ENCODE assay signal across 10 cellular contexts in the genomic region with DNA sequence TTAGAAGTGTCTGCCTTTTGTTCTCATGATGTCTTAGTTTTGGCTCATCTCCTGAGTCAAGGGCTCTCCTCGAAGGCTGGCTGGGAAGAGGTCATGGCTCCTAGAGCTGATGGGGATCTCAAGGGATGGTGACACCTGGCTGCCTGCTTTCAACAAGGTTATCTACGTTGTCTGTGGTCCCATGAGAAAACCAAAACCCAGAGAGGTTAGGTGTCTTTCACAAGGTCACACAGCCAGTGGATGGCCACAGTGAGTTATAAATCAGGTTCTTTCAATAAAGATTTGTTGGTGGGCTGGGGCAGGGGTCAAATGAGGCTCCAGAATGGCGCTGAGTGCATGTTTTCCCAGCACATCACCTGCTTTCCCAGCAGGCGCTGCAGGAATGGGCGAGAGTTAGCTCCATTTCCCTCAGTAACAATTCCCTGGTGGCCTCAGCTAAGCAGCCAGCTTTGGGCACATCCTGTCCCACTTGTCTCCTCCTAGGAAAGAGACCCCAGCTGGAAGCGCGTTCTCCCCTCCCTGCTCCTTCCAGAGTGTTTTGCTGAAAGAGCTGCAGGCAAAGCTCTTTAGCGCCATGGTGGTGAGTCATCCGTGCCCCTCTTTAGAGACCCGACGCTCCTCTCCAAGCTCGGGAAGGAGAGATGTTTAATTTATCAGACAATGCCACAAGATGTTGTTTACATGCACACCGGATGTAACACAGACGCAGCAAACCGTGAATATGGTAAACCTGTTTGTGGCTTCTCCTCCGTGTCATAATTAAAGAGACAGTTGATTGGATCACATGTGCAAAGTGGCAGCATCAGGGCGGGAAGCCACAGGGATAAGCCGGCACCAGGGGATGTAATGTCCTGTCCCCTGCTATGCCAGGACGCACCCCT.
A peak's percentile ranks its signal among the peaks of the same experiment; 100 is the strongest.
DNase-seq lines count a peak whose midpoint lies in the region; ATAC-seq, FAIRE-seq and TF ChIP-seq lines count a peak whose summit lies in the region.
"Had no signal": no experiment of that assay in that cellular context is flagged by ENCODE, and none has a peak within 500 bp of the region (broad histone marks: within the 10 kb centered on the region; RNA-seq: fewer than 3 reads in every experiment).

No MANE protein-coding gene starts in this region.

- TF ChIP-seq RAD21 in SK-N-SH (IDR thresholded peaks at IDR 0.05; ENCODE audit: low read length) = peak; percentile 17; the same call in 1 of the 2 replicates

- peak overlapping the region in 1 of 2 experiments; percentile 62; a peak in 1 of 4 replicates for H3K27ac ChIP-seq in SK-N-SH (ENCODE audit: low read depth in 2 of 2, low read length in 1 of 2)
- H3K27ac ChIP-seq in small intestine (ENCODE audit: low read depth in 1 of 2, low read length in 1 of 2) = peak overlapping the region in 1 of 2 donors; percentile 9

- H3K9me3 ChIP-seq in SK-N-SH (no peaks in the 10 kb centered on the region), small intestine (ENCODE audit: control insufficient read depth, low read depth) (no peaks in the 10 kb centered on the region)
- H3K9me3 ChIP-seq: spleen had no signal

- H3K27me3 ChIP-seq in SK-N-SH (ENCODE audit: insufficient read depth) (no peaks in the 10 kb centered on the region), small intestine (ENCODE audit: control insufficient read depth in 2 of 2, insufficient read depth in 2 of 2, low read length in 2 of 2) (peaks cover 0 to 2% of the 10 kb centered on the region in 2 donors)

- H3F3A ChIP-seq in SK-N-SH (replicated peaks; ENCODE audit: insufficient read depth) = no peaks in the 10 kb centered on the region

- POLR2A ChIA-PET in SK-N-SH (lab: Yijun Ruan, JAX) = no interaction called here

- H3K4me2 ChIP-seq in SK-N-SH = no peak overlapping the region

- no peak for FAIRE-seq in small intestine (lab: Jason Lieb, UNC)
- no peak for FAIRE-seq in HTR-8/SVneo (lab: Jason Lieb, UNC)

- CTCF ChIA-PET in SK-N-SH (lab: Yijun Ruan, JAX) = interaction anchor here (0.9 to 1.0 kb wide), 2 partner anchors 56 to 66 kb away, joined by 3 to 5 read pairs; no protein-coding TSS in a partner anchor

- H3K79me2 ChIP-seq in SK-N-SH (ENCODE audit: insufficient read depth) = no peaks in the 10 kb centered on the region

- 12% methylated on average over 19 of the region's 19 CpGs for WGBS in SK-N-SH (ENCODE audit: low lambda C conversion rate)
- 35 to 43% (median 35%) methylated on average over 19 of the region's 19 CpGs for WGBS in small intestine, 3 donors

- H3K36me3 ChIP-seq in SK-N-SH (replicated peaks in 1 of 2; ENCODE audit: control insufficient read depth in 1 of 2, insufficient read depth in 2 of 2, low read length in 1 of 2) = no peaks in the 10 kb centered on the region
- H3K36me3 ChIP-seq in small intestine (ENCODE audit: control insufficient read depth in 2 of 2, insufficient read depth in 2 of 2, low read length in 2 of 2) = no peaks in the 10 kb centered on the region
- H3K36me3 ChIP-seq: spleen had no signal

- no peak overlapping the region for H3K9ac ChIP-seq in SK-N-SH

- no peak overlapping the region for H3K4me3 ChIP-seq in SK-N-SH (ENCODE audit: low read depth in 2 of 2, low read length in 1 of 2)
- H3K4me3 ChIP-seq in small intestine (ENCODE audit: low read depth in 1 of 2, low read length in 2 of 2) = no peak overlapping the region

- no peaks in the 10 kb centered on the region for H4K20me1 ChIP-seq in SK-N-SH (ENCODE audit: insufficient read depth)

- DNase-seq in SK-N-SH (peak; percentile 56), NCI-H2171 treated with DMSO at 0.1 percent for 48 hours (lab: John Stamatoyannopoulos, UW) (peak; percentile 95), astrocyte of the hippocampus (ENCODE audit: low read depth, low spot score) (peak; percentile 4), small intestine (peak; percentile 50), GOT3 (lab: John Stamatoyannopoulos, UW) (no peak), HTR-8/SVneo (ENCODE audit: insufficient read length, low spot score) (no peak)
- DNase-seq: activated naive CD8-positive, alpha-beta T cell treated with anti-CD3 and anti-CD28 coated beads, Interleukin-2, amount 10 ng/mL, durations not matched to agents 7 days and 5 days; spleen had no signal

- H3K4me1 ChIP-seq in SK-N-SH (ENCODE audit: control insufficient read depth in 1 of 2, insufficient read depth in 2 of 2, low read depth in 1 of 2, low read length in 1 of 2) (peaks cover 0 to 33% of the 10 kb centered on the region in 2 experiments; a peak in 2 of 4 replicates), small intestine (ENCODE audit: control insufficient read depth in 2 of 2, insufficient read depth in 1 of 2, low read depth in 1 of 2, low read length in 1 of 2) (no peaks in the 10 kb centered on the region)

- H3K9me2 ChIP-seq in SK-N-SH = no peaks in the 10 kb centered on the region

- ATAC-seq in SK-N-SH treated with all-trans-retinoic acid at 6 μM for 48 hours (no peak), HG02885 (IDR thresholded peaks at IDR 0.05; ENCODE audit: poor library complexity, unreplicated experiment) (no peak)

- TF ChIP-seq EP300 in SK-N-SH (IDR thresholded peaks at IDR 0.05; ENCODE audit: borderline replicate concordance in 1 of 2, low read depth in 1 of 2, low read length in 1 of 2) = no peak

- no peak for TF ChIP-seq CTCF in SK-N-SH (IDR thresholded peaks at IDR 0.05)

- H2AFZ ChIP-seq in SK-N-SH (ENCODE audit: low read depth) = no peak overlapping the region

TF ChIP-seq in SK-N-SH, 30 proteins besides CTCF, POLR2A, EP300 and RAD21 (continues in another document):
- TF ChIP-seq, protein P1, sequence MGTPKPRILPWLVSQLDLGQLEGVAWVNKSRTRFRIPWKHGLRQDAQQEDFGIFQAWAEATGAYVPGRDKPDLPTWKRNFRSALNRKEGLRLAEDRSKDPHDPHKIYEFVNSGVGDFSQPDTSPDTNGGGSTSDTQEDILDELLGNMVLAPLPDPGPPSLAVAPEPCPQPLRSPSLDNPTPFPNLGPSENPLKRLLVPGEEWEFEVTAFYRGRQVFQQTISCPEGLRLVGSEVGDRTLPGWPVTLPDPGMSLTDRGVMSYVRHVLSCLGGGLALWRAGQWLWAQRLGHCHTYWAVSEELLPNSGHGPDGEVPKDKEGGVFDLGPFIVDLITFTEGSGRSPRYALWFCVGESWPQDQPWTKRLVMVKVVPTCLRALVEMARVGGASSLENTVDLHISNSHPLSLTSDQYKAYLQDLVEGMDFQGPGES (IDR thresholded peaks at IDR 0.05; ENCODE audit: low read depth, low read length) = no peak
- TF ChIP-seq TAF1 (IDR thresholded peaks at IDR 0.05; ENCODE audit: borderline replicate concordance, low read depth, low read length) (no peak), ELF1 (IDR thresholded peaks at IDR 0.05) (no peak), JUND (IDR thresholded peaks at IDR 0.05) (no peak), GATA2 (CRISPR knock-in tag; IDR thresholded peaks at IDR 0.05) (no peak), RXRA (IDR thresholded peaks at IDR 0.05; ENCODE audit: borderline replicate concordance, low read depth) (no peak), GABPA (IDR thresholded peaks at IDR 0.05; ENCODE audit: low read depth) (no peak)
- TF ChIP-seq, protein P2, sequence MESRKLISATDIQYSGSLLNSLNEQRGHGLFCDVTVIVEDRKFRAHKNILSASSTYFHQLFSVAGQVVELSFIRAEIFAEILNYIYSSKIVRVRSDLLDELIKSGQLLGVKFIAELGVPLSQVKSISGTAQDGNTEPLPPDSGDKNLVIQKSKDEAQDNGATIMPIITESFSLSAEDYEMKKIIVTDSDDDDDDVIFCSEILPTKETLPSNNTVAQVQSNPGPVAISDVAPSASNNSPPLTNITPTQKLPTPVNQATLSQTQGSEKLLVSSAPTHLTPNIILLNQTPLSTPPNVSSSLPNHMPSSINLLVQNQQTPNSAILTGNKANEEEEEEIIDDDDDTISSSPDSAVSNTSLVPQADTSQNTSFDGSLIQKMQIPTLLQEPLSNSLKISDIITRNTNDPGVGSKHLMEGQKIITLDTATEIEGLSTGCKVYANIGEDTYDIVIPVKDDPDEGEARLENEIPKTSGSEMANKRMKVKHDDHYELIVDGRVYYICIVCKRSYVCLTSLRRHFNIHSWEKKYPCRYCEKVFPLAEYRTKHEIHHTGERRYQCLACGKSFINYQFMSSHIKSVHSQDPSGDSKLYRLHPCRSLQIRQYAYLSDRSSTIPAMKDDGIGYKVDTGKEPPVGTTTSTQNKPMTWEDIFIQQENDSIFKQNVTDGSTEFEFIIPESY (IDR thresholded peaks at IDR 0.05; ENCODE audit: borderline replicate concordance, low read depth) = no peak

TF ChIP-seq in SK-N-SH treated with all-trans-retinoic acid at 6 μM for 48 hours, 23 proteins besides CTCF, POLR2A, EP300 and RAD21 (continues in another document):
- TF ChIP-seq TCF4 (CRISPR knock-in tag; IDR thresholded peaks at IDR 0.05; ENCODE audit: borderline replicate concordance) = no peak
- no peak for TF ChIP-seq ZC3H10 (CRISPR knock-in tag; IDR thresholded peaks at IDR 0.05)
- no peak for TF ChIP-seq CSRNP3 (CRISPR knock-in tag; IDR thresholded peaks at IDR 0.05)
- no peak for TF ChIP-seq ISL1 (CRISPR knock-in tag; IDR thresholded peaks at IDR 0.05)
- TF ChIP-seq PATZ1 (CRISPR knock-in tag; IDR thresholded peaks at IDR 0.05; ENCODE audit: borderline replicate concordance) = no peak
- no peak for TF ChIP-seq ZFP30 (CRISPR knock-in tag; IDR thresholded peaks at IDR 0.05)

Comparison
In these comparisons a context has a peak if more than half of its experiments do, and no peak if none do; other contexts are left out.
1. DNase-seq: peak in SK-N-SH (single experiment), NCI-H2171 treated with DMSO at 0.1 percent for 48 hours (single experiment), astrocyte of the hippocampus (single experiment) and small intestine (single experiment); none in GOT3 (single experiment) and HTR-8/SVneo (single experiment).